ENCODE assay signal across 17 cellular contexts in the genomic region with DNA sequence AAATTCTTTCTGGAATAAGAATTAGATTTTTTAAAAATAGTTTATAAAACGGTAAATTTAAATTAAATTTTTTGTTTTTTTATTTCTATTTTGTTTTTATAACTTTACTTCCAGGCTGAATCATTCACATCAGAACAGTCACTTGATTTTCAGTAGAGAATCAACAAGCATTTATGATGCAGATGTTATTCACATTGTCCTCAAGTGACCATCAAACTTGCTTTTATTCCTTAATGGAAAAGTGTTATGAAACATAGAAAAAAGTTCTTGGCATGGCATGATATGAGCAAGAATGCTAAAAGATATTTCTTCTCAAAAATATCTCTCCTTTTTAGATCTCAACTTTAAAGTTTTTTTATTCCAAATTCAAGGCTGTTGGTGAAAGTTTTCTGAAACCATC.
DNase-seq lines count a peak whose midpoint lies in the region; ATAC-seq and TF ChIP-seq lines count a peak whose summit lies in the region.
"Had no signal": no experiment of that assay in that cellular context is flagged by ENCODE, and none has a peak within 500 bp of the region (broad histone marks: within the 10 kb centered on the region; RNA-seq: fewer than 3 reads in every experiment).

No MANE protein-coding gene starts in this region.

- intact Hi-C loops in sciatic nerve (cut with DNase I): no loop called here
- intact Hi-C loops in activated CD4-positive, alpha-beta memory T cell treated with anti-CD3 and anti-CD28 coated beads for 36 hours (cut with micrococcal nuclease): no loop called here

- no peak overlapping the region for H2AFZ ChIP-seq in ACC112 (ENCODE audit: low read length, unreplicated experiment)

- H3K27me3 Mint-ChIP-seq in activated CD4-positive, alpha-beta memory T cell treated with anti-CD3 and anti-CD28 coated beads for 36 hours: no peaks in the 10 kb centered on the region
- H3K27me3 Mint-ChIP-seq: CD4-positive, alpha-beta T cell had no signal

- POLR2A ChIA-PET in activated CD4-positive, alpha-beta memory T cell treated with anti-CD3 and anti-CD28 coated beads for 36 hours (lab: Charles Lee): no interaction called here

- no peaks in the 10 kb centered on the region for H3K9me3 ChIP-seq in BE2C

- H3K4me1 Mint-ChIP-seq in activated CD4-positive, alpha-beta memory T cell treated with anti-CD3 and anti-CD28 coated beads for 36 hours (ENCODE audit: low read depth): no peaks in the 10 kb centered on the region

- peaks cover 29% of the 10 kb centered on the region for H3K4me1 ChIP-seq in ACC112 (ENCODE audit: control insufficient read depth, insufficient read depth, low read length, unreplicated experiment)
- no peaks in the 10 kb centered on the region for H3K4me1 ChIP-seq in BE2C

- TF ChIP-seq CTCF in fibroblast of the aortic adventitia (IDR thresholded peaks at IDR 0.05; ENCODE audit: insufficient read depth, low read length) (no peak), BE2C (IDR thresholded peaks at IDR 0.05; ENCODE audit: low read depth, low read length) (no peak)

- no peak overlapping the region for H3K4me3 ChIP-seq in ACC112 (ENCODE audit: low read depth, low read length)
- no peak overlapping the region for H3K4me3 ChIP-seq in fibroblast of the aortic adventitia (ENCODE audit: low read depth, low read length)
- H3K4me3 ChIP-seq in BE2C (ENCODE audit: low read depth, low read length): no peak overlapping the region

- peak overlapping the region; percentile 76 for H3K27ac ChIP-seq in ACC112 (ENCODE audit: low read depth, low read length)
- H3K27ac ChIP-seq: RWPE1 had no signal

- H3K79me2 ChIP-seq in ACC112 (ENCODE audit: control insufficient read depth, insufficient read depth, low read length, unreplicated experiment): no peaks in the 10 kb centered on the region

- peak; percentile 80 for ATAC-seq in sciatic nerve

- H3K9me3 Mint-ChIP-seq in activated CD4-positive, alpha-beta memory T cell treated with anti-CD3 and anti-CD28 coated beads for 36 hours: no peaks in the 10 kb centered on the region
- H3K9me3 Mint-ChIP-seq: CD4-positive, alpha-beta T cell had no signal

- no peak overlapping the region for H3K4me3 Mint-ChIP-seq in activated CD4-positive, alpha-beta memory T cell treated with anti-CD3 and anti-CD28 coated beads for 36 hours
- H3K4me3 Mint-ChIP-seq: CD4-positive, alpha-beta T cell had no signal

- no peaks in the 10 kb centered on the region for H3K36me3 ChIP-seq in ACC112 (ENCODE audit: insufficient read depth, low read length)
- no peaks in the 10 kb centered on the region for H3K36me3 ChIP-seq in BE2C

- H3K36me3 Mint-ChIP-seq in activated CD4-positive, alpha-beta memory T cell treated with anti-CD3 and anti-CD28 coated beads for 36 hours: peaks cover 1% of the 10 kb centered on the region

- no peak overlapping the region for H3K27ac Mint-ChIP-seq in activated CD4-positive, alpha-beta memory T cell treated with anti-CD3 and anti-CD28 coated beads for 36 hours
- H3K27ac Mint-ChIP-seq: CD4-positive, alpha-beta T cell had no signal

- CTCF ChIA-PET in activated CD4-positive, alpha-beta memory T cell treated with anti-CD3 and anti-CD28 coated beads for 36 hours (lab: Charles Lee): no interaction called here

- H3K27me3 ChIP-seq in ACC112 (ENCODE audit: insufficient read depth, low read length): no peaks in the 10 kb centered on the region
- no peaks in the 10 kb centered on the region for H3K27me3 ChIP-seq in BE2C

- DNase-seq in LHCN-M2 (ENCODE audit: low read depth) (peak; percentile 59), fibroblast of the aortic adventitia (ENCODE audit: low read depth) (peak; percentile 55), sciatic nerve (ENCODE audit: low spot score) (no peak), iPS-NIHi7 (ENCODE audit: extremely low spot score) (no peak), middle frontal gyrus (ENCODE audit: extremely low spot score, low spot score) (no peak), BE2C (no peak)
- no peak for DNase-seq in activated CD4-positive, alpha-beta memory T cell treated with anti-CD3 and anti-CD28 coated beads for 36 hours
- DNase-seq: AML-193; Calu3; CD4-positive, alpha-beta T cell; NCI-H1092; NCI-H345; NCI-H69; NK-92 treated with Interleukin-12 subunit alpha and Interleukin-12 subunit beta, amount 100 ng/mL, for 24 hours; OCI-M1 had no signal

Comparison
In these comparisons a context has a peak if more than half of its experiments do, and no peak if none do; other contexts are left out.
1. DNase-seq: peak in LHCN-M2 (single experiment) and fibroblast of the aortic adventitia (single experiment); none in sciatic nerve (single experiment), activated CD4-positive, alpha-beta memory T cell treated with anti-CD3 and anti-CD28 coated beads for 36 hours (single experiment), iPS-NIHi7 (single experiment), middle frontal gyrus (single experiment) and BE2C (single experiment).